ENCODE assay signal across 16 cellular contexts in genomic region chr2:196887431-196887830, GRCh38. TPM values are rescaled to one million over a fixed set of nuclear protein-coding genes. Genes with fewer than 3 reads are reported as not detected.
A peak's percentile ranks its signal among the peaks of the same experiment; 100 is the strongest.
DNase-seq lines count a peak whose midpoint lies in the region; ATAC-seq, FAIRE-seq and TF ChIP-seq lines count a peak whose summit lies in the region.
"Had no signal": no experiment of that assay in that cellular context is flagged by ENCODE, and none has a peak within 500 bp of the region (broad histone marks: within the 10 kb centered on the region; RNA-seq: fewer than 3 reads in every experiment).

No MANE protein-coding gene starts in this region.

- no peak for TF ChIP-seq CTCF in bronchial epithelial cell (IDR thresholded peaks at IDR 0.05; ENCODE audit: insufficient read depth, low read length, severe bottlenecking)

- DNase-seq in EH (ENCODE audit: low read depth) (peak; percentile 9), H54 (ENCODE audit: insufficient read length, low spot score) (no peak), bronchial epithelial cell (ENCODE audit: low read depth) (peak; percentile 15), foreskin melanocyte (peak; percentile 70), NCI-H1436 (lab: John Stamatoyannopoulos, UW) (no peak), SKM-1 (lab: John Stamatoyannopoulos, UW; ENCODE audit: unreplicated experiment) (no peak)
- DNase-seq: ACHN; Calu3; CD4-positive, CD25-positive, alpha-beta regulatory T cell; DMS 273 treated with DMSO at 0.1 percent for 48 hours; GDM1 had no signal

- H3K27me3 ChIP-seq in bronchial epithelial cell (ENCODE audit: control insufficient read depth, insufficient read depth, low read length), result no peaks in the 10 kb centered on the region
- H3K27me3 ChIP-seq: BLaER1 treated with 17β-estradiol and CSF1 and Interleukin-3, amounts not matched to agents 10 nM and 100 nM had no signal

- FAIRE-seq in H54 (lab: Jason Lieb, UNC) (peak; percentile 83), bronchial epithelial cell (lab: Jason Lieb, UNC) (no peak)
- FAIRE-seq: GM12892 had no signal

- no peak for TF ChIP-seq POLR2A in H54 (IDR thresholded peaks at IDR 0.05; ENCODE audit: low read depth, low read length)

- H3K4me3 ChIP-seq in bronchial epithelial cell (ENCODE audit: low read depth, low read length), result no peak overlapping the region
- H3K4me3 ChIP-seq: BLaER1 treated with 17β-estradiol and CSF1 and Interleukin-3, amounts not matched to agents 10 nM and 100 nM had no signal

- ATAC-seq in GM18909 (IDR thresholded peaks at IDR 0.05; ENCODE audit: poor library complexity, unreplicated experiment) (no peak), GM21367 (IDR thresholded peaks at IDR 0.05; ENCODE audit: unreplicated experiment) (no peak)
- ATAC-seq: HCT116 had no signal

- H3K36me3 ChIP-seq in bronchial epithelial cell (ENCODE audit: control insufficient read depth, insufficient read depth, low read length), result no peaks in the 10 kb centered on the region

RNA-seq across cellular contexts. Expression of gene PGAP1, which starts 39.1 kb away (rescaled TPM):
- 6.1 and 8.3 TPM in 2 replicates for total RNA-seq in bronchial epithelial cell

Comparison
In these comparisons a context has a peak if more than half of its experiments do, and no peak if none do; other contexts are left out.
1. DNase-seq: peak in EH (single experiment), bronchial epithelial cell (single experiment) and foreskin melanocyte (single experiment); none in H54 (single experiment), NCI-H1436 (single experiment) and SKM-1 (single experiment).